ENCODE assay signal across 8 cellular contexts in genomic region chr19:45483033-45483432, GRCh38.
"Had no signal": no experiment of that assay in that cellular context is flagged by ENCODE, and none has a peak within 500 bp of the region (broad histone marks: within the 10 kb centered on the region; RNA-seq: fewer than 3 reads in every experiment).

No MANE protein-coding gene starts in this region.

- ATAC-seq: GM12878 had no signal

- H3K4me3 ChIP-seq: GM12878 had no signal

- FAIRE-seq: G401.6, GM12878, GM12891, GM12892, GM18507, GM19239 had no signal

- DNase-seq: GDM1, GF-D8 had no signal
